ENCODE assay signal across 7 cellular contexts in genomic region chr4:74157743-74158560, GRCh38.
DNase-seq lines count a peak whose midpoint lies in the region; ATAC-seq and TF ChIP-seq lines count a peak whose summit lies in the region.

MTHFD2L (plus strand) TSS chr4:74158118; CDS start chr4:74158139, 21 bp downstream.

- ATAC-seq in GM18508 (IDR thresholded peaks at IDR 0.05; ENCODE audit: insufficient read depth, unreplicated experiment) (peak; percentile 94), HG02973 (IDR thresholded peaks at IDR 0.05; ENCODE audit: unreplicated experiment) (peak; percentile 97)

- no peak for TF ChIP-seq CTCF in astrocyte of the spinal cord (IDR thresholded peaks at IDR 0.05; ENCODE audit: low read depth, low read length)

- peak within 1 kb of the TSS; percentile 75 for H3K4me3 ChIP-seq in astrocyte of the spinal cord (ENCODE audit: low read depth, low read length)

- in situ Hi-C loops in astrocyte of the spinal cord (cut with HindIII; ENCODE audit: low sequenced_read_pairs): no loop called here

- peak; percentile 74 to 82 for DNase-seq in NCI-H1930 (lab: John Stamatoyannopoulos, UW)
- DNase-seq in T1000 (lab: John Stamatoyannopoulos, UW): peak; percentile 87
- peak; percentile 95 for DNase-seq in astrocyte of the spinal cord (ENCODE audit: low read depth, low spot score)
- peak; percentile 90 to 94 for DNase-seq in hippocampal formation (lab: John Stamatoyannopoulos, UW)
- peak; percentile 96 for DNase-seq in retina

Comparison
In these comparisons a context has a peak if more than half of its experiments do, and no peak if none do; other contexts are left out.
1. Peak in every context shown above with its lines: DNase-seq, ATAC-seq and H3K4me3 ChIP-seq.